Comparison of ENCODE assay signal across 8 cellular contexts in the genomic region with DNA sequence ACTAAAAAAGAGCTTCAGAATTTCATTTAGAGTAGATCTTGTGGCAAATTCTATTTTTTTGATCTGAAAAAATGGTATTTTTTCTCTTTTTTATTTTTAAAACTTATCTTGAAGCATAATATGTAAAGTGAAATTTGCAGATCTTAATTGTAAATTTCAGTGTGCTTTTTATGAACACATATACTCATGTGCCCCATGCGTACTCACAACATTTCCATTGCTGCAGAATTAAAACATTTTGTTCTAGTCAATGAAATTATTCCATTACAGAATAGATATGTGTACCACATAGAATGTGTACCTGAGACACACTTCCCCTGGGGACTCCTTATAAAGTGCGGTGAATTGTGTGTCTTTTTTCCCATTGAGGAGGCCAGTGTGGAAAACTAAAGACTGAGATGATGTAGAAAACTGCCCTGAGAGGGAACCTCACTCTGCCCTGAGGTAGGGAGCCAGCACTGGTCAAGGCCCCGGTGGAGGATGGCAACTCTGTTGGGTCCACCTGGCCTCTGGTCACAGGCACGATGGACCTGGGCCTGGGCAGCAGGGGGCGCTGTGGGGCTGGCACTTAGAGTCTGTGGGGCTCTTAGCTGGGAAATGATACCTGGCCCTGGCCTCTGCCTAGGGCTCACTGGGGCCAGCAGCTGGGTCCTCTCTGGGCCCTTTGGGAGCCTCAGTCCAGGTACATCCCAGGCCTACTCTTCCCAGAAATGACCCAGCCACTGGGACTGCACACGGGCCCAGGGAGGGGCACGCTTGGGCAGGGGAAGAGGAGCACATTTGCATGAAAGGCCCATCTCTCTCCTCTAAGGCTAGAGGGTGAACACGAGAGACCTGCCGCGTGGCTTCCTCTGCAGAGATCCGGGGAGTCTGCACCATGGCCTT.
DNase-seq lines count a peak whose midpoint lies in the region; ATAC-seq and TF ChIP-seq lines count a peak whose summit lies in the region.

No MANE protein-coding gene starts in this region.

- peak in 3 of 5 experiments; percentile 21 to 43 (median 30) for DNase-seq in T-helper 2 cell
- peak; percentile 26 to 59 for DNase-seq in cardiac fibroblast (ENCODE audit: low read depth in 2 of 2)
- peak; percentile 38 for DNase-seq in stimulated activated CD8-positive, alpha-beta memory T cell treated with anti-CD3 and anti-CD28 coated beads, Interleukin-7, amount 100 ng/mL, for 24 hours (ENCODE audit: low read depth)

- H3K9ac ChIP-seq in liver (ENCODE audit: low read depth in 1 of 2, low read length in 2 of 2): no peak overlapping the region

- H3K27me3 ChIP-seq in DOHH2 (ENCODE audit: control insufficient read depth, low read length): no peaks in the 10 kb centered on the region
- H3K27me3 ChIP-seq in liver (ENCODE audit: control insufficient read depth in 4 of 4, insufficient read depth in 4 of 4, low read length in 3 of 4): no peaks in the 10 kb centered on the region

- H3K36me3 ChIP-seq in DOHH2 (ENCODE audit: control insufficient read depth, low read length) (peaks cover 3% of the 10 kb centered on the region; the same call in 1 of the 2 replicates), liver (ENCODE audit: control insufficient read depth in 4 of 4, insufficient read depth in 3 of 4, low read depth in 1 of 4, low read length in 3 of 4) (no peaks in the 10 kb centered on the region)

- H4K20me1 ChIP-seq in DOHH2 (ENCODE audit: control insufficient read depth, insufficient read depth, low read depth, low read length): no peaks in the 10 kb centered on the region

- ATAC-seq in HG03439 (IDR thresholded peaks at IDR 0.05; ENCODE audit: unreplicated experiment): peak; percentile 51
- no peak for ATAC-seq in GM19463 (IDR thresholded peaks at IDR 0.05; ENCODE audit: unreplicated experiment)
- no peak for ATAC-seq in GM18873 (IDR thresholded peaks at IDR 0.05; ENCODE audit: low FRiP score, unreplicated experiment)

- peaks cover 56% of the 10 kb centered on the region for H3K4me1 ChIP-seq in DOHH2 (ENCODE audit: control insufficient read depth, low read length)
- peaks cover 4 to 14% (median 13%) of the 10 kb centered on the region in 4 donors for H3K4me1 ChIP-seq in liver (ENCODE audit: control insufficient read depth in 4 of 4, insufficient read depth in 4 of 4, low read length in 3 of 4)

- peak overlapping the region; percentile 65 for H3K4me2 ChIP-seq in DOHH2 (ENCODE audit: low read length)

- H3K9me3 ChIP-seq in DOHH2 (ENCODE audit: control insufficient read depth, insufficient read depth, low read length): no peaks in the 10 kb centered on the region
- no peaks in the 10 kb centered on the region for H3K9me3 ChIP-seq in liver (ENCODE audit: control insufficient read depth in 4 of 4, low read length in 3 of 4)

- WGBS in liver: 57% methylated on average over 11 of the region's 11 CpGs

- H3F3A ChIP-seq in DOHH2 (ENCODE audit: control insufficient read depth, insufficient read depth): peaks cover 6% of the 10 kb centered on the region; the same call in 1 of the 2 replicates

- TF ChIP-seq CTCF in DOHH2 (IDR thresholded peaks at IDR 0.05; ENCODE audit: low read depth, low read length, poor library complexity, severe bottlenecking): peak; percentile 100
- TF ChIP-seq CTCF in cardiac fibroblast (IDR thresholded peaks at IDR 0.05; ENCODE audit: low read depth, low read length): peak; percentile 92
- peak; percentile 66 for TF ChIP-seq CTCF in liver (IDR thresholded peaks at IDR 0.05; ENCODE audit: low read depth, low read length, missing input control)

- peak overlapping the region; percentile 60 for H3K4me3 ChIP-seq in DOHH2 (ENCODE audit: low read length)
- H3K4me3 ChIP-seq in cardiac fibroblast (replicated peaks in 1 of 2; ENCODE audit: low read depth in 2 of 2, low read length in 2 of 2): no peak overlapping the region
- no peak overlapping the region for H3K4me3 ChIP-seq in liver (ENCODE audit: low read depth in 1 of 3, low read length in 3 of 3)

- no peaks in the 10 kb centered on the region for H3K79me2 ChIP-seq in DOHH2 (ENCODE audit: control insufficient read depth, low read length)

- peak; percentile 78 to 87 for TF ChIP-seq RAD21 in liver (IDR thresholded peaks at IDR 0.05)

- peak overlapping the region; percentile 55 for H3K27ac ChIP-seq in DOHH2 (ENCODE audit: low read depth, low read length)
- H3K27ac ChIP-seq in liver (ENCODE audit: low read depth in 1 of 2, low read length in 2 of 2): peak overlapping the region; percentile 16 to 51

- H3K9me2 ChIP-seq in DOHH2 (replicated peaks; ENCODE audit: control insufficient read depth, low read length): no peaks in the 10 kb centered on the region

TF ChIP-seq in liver, 16 proteins besides CTCF, POLR2A, EP300 and RAD21:
- TF ChIP-seq, protein P1, sequence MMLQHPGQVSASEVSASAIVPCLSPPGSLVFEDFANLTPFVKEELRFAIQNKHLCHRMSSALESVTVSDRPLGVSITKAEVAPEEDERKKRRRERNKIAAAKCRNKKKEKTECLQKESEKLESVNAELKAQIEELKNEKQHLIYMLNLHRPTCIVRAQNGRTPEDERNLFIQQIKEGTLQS (IDR thresholded peaks at IDR 0.05): no peak
- TF ChIP-seq HNF4G (IDR thresholded peaks at IDR 0.05): no peak
